ENCODE assay signal across 2 cellular contexts in the genomic region with DNA sequence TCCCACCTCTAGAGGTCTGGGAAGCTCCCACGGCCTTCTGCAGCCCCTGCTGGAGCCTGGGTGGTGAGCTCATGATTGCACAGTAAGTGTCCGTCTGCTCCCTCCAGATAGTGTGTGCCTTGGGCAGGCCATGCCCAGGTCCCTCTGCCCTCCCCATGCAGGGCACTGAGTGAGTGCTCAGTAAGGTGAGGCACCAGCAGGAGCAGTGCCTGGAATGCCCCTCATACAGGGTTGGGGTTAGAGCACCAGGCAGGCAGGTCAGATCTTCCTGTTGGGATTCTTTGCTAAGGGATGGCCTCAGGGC.
TF ChIP-seq lines count a peak whose summit lies in the region.

No MANE protein-coding gene starts in this region.

TF ChIP-seq in GM12878, 131 proteins besides CTCF, POLR2A, EP300 and RAD21:
- no peak for TF ChIP-seq BACH1 (IDR thresholded peaks at IDR 0.05; ENCODE audit: borderline replicate concordance)
- TF ChIP-seq, protein P1, sequence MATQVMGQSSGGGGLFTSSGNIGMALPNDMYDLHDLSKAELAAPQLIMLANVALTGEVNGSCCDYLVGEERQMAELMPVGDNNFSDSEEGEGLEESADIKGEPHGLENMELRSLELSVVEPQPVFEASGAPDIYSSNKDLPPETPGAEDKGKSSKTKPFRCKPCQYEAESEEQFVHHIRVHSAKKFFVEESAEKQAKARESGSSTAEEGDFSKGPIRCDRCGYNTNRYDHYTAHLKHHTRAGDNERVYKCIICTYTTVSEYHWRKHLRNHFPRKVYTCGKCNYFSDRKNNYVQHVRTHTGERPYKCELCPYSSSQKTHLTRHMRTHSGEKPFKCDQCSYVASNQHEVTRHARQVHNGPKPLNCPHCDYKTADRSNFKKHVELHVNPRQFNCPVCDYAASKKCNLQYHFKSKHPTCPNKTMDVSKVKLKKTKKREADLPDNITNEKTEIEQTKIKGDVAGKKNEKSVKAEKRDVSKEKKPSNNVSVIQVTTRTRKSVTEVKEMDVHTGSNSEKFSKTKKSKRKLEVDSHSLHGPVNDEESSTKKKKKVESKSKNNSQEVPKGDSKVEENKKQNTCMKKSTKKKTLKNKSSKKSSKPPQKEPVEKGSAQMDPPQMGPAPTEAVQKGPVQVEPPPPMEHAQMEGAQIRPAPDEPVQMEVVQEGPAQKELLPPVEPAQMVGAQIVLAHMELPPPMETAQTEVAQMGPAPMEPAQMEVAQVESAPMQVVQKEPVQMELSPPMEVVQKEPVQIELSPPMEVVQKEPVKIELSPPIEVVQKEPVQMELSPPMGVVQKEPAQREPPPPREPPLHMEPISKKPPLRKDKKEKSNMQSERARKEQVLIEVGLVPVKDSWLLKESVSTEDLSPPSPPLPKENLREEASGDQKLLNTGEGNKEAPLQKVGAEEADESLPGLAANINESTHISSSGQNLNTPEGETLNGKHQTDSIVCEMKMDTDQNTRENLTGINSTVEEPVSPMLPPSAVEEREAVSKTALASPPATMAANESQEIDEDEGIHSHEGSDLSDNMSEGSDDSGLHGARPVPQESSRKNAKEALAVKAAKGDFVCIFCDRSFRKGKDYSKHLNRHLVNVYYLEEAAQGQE (IDR thresholded peaks at IDR 0.05; ENCODE audit: low read depth, low read length) = no peak
- no peak for TF ChIP-seq RELA (IDR thresholded peaks at IDR 0.05; ENCODE audit: borderline replicate concordance, partially characterized antibody)
- TF ChIP-seq JUNB (IDR thresholded peaks at IDR 0.05) = no peak
- TF ChIP-seq ZNF274 (IDR thresholded peaks at IDR 0.05; ENCODE audit: insufficient read depth, insufficient read length) = no peak
- TF ChIP-seq SREBF1 (IDR thresholded peaks at IDR 0.05; ENCODE audit: low read length) = no peak
- TF ChIP-seq BHLHE40 (IDR thresholded peaks at IDR 0.05; ENCODE audit: borderline replicate concordance in 1 of 2, low read depth in 2 of 2, low read length in 1 of 2) = no peak
- no peak for TF ChIP-seq TCF12 (IDR thresholded peaks at IDR 0.05; ENCODE audit: low read depth, low read length)
- TF ChIP-seq NRF1 (conservative IDR thresholded peaks at IDR 0.05; ENCODE audit: low read depth, low read length) = no peak

TF ChIP-seq in HepG2, 621 proteins besides CTCF, POLR2A, EP300 and RAD21:
- peak; percentile 73 for TF ChIP-seq RBM22 (optimal IDR thresholded peaks at IDR 0.05; ENCODE audit: low read length)
- no peak for TF ChIP-seq CBFB (CRISPR knock-in tag; IDR thresholded peaks at IDR 0.05)
- TF ChIP-seq, protein P2, sequence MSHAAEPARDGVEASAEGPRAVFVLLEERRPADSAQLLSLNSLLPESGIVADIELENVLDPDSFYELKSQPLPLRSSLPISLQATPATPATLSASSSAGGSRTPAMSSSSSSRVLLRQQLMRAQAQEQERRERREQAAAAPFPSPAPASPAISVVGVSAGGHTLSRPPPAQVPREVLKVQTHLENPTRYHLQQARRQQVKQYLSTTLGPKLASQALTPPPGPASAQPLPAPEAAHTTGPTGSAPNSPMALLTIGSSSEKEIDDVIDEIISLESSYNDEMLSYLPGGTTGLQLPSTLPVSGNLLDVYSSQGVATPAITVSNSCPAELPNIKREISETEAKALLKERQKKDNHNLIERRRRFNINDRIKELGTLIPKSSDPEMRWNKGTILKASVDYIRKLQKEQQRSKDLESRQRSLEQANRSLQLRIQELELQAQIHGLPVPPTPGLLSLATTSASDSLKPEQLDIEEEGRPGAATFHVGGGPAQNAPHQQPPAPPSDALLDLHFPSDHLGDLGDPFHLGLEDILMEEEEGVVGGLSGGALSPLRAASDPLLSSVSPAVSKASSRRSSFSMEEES (CRISPR knock-in tag; IDR thresholded peaks at IDR 0.05) = no peak
